8 cellular contexts compared by ENCODE assay signal in genomic region chr19:58362272-58362994, GRCh38. TPM values are rescaled to one million over a fixed set of nuclear protein-coding genes. Genes with fewer than 3 reads are reported as not detected.
DNase-seq lines count a peak whose midpoint lies in the region; ATAC-seq, FAIRE-seq and TF ChIP-seq lines count a peak whose summit lies in the region.

Gene ZNF497 (minus strand): TSS chr19:58362751. CDS start chr19:58357635, 5,116 bp downstream.

- DNase-seq in AG08396 (ENCODE audit: low spot score): peak; percentile 100
- peak; percentile 100 for DNase-seq in NCI-H2227 treated with DMSO at 0.1 percent for 48 hours (lab: John Stamatoyannopoulos, UW)
- DNase-seq in WTC11 (ENCODE audit: low spot score): peak; percentile 98
- peak; percentile 69 to 98 (median 95) for DNase-seq in caudate nucleus (lab: John Stamatoyannopoulos, UW)
- peak; percentile 92 to 96 for DNase-seq in stimulated activated CD4-positive, alpha-beta T cell treated with anti-CD3 and anti-CD28 coated beads, Interleukin-12 subunit alpha, Interleukin-12 subunit beta, amount 100 ng/mL, for 24 hours (ENCODE audit: low read depth in 2 of 2)

- in situ Hi-C loops in GM18951 (cut with MboI; ENCODE audit: low sequenced_read_pairs, unreplicated experiment): no loop called here

- CTCF ChIA-PET in WTC11 (lab: Charles Lee): interaction anchor here (0.5 to 3.0 kb wide), 14 partner anchors 9 to 158 kb away, joined by 3 to 22 read pairs (median 4); partner anchors contain the start of genes ZBTB45, ZNF324B and ZSCAN22

- ATAC-seq in HG03175 (IDR thresholded peaks at IDR 0.05; ENCODE audit: unreplicated experiment) (peak; percentile 78), WTC11 (peak; percentile 93)

- H3K36me3 Mint-ChIP-seq in WTC11: no peaks in the 10 kb centered on the region

- no peaks in the 10 kb centered on the region for H3K9me3 Mint-ChIP-seq in WTC11

- H3K27me3 Mint-ChIP-seq in WTC11 (ENCODE audit: low read depth): no peaks in the 10 kb centered on the region

- peak; percentile 84 for TF ChIP-seq POLR2A in GM18951 (IDR thresholded peaks at IDR 0.05; ENCODE audit: extremely low read depth, insufficient read depth, insufficient read length)

- peaks cover 6% of the 10 kb centered on the region; the same call in 1 of the 2 replicates for H3K4me1 Mint-ChIP-seq in WTC11

- TF ChIP-seq CTCF in WTC11 (IDR thresholded peaks at IDR 0.05): no peak

- H3K27ac ChIP-seq in caudate nucleus (ENCODE audit: low read depth, low read length): peak within 1 kb of the TSS; percentile 95

- POLR2A ChIA-PET in WTC11 (lab: Charles Lee): interaction anchor here (0.5 to 2.9 kb wide), 12 partner anchors 11 to 97 kb away, joined by 3 to 25 read pairs (median 4); partner anchors contain the start of genes RNF225, RPS5, ZNF324B and ZSCAN22

- peak within 1 kb of the TSS; percentile 96 for H3K27ac Mint-ChIP-seq in WTC11

- FAIRE-seq in islet of Langerhans (lab: Jason Lieb, UNC): peak; percentile 56

- peak within 1 kb of the TSS; percentile 94 for H3K4me3 Mint-ChIP-seq in WTC11

TF ChIP-seq in WTC11, 78 proteins besides CTCF, POLR2A, EP300 and RAD21 (continues in another document):
- TF ChIP-seq ZNF423 (CRISPR knock-in tag; IDR thresholded peaks at IDR 0.05) (no peak), FOXP4 (CRISPR knock-in tag; IDR thresholded peaks at IDR 0.05) (no peak), TEAD1 (CRISPR knock-in tag; IDR thresholded peaks at IDR 0.05) (no peak), AFF4 (CRISPR knock-in tag; IDR thresholded peaks at IDR 0.05; ENCODE audit: borderline replicate concordance) (no peak), SP1 (CRISPR knock-in tag; conservative IDR thresholded peaks at IDR 0.05) (0 out of 2 replicates have a peak, but pooled peaks have one; percentile 54), ZNF263 (CRISPR knock-in tag; IDR thresholded peaks at IDR 0.05; ENCODE audit: low read depth) (no peak), TP53 (CRISPR knock-in tag; IDR thresholded peaks at IDR 0.05) (0 out of 2 replicates have a peak, but pooled peaks have one; percentile 24), STAT6 (CRISPR knock-in tag; conservative IDR thresholded peaks at IDR 0.05; ENCODE audit: low read depth) (no peak), ZMAT4 (CRISPR knock-in tag; IDR thresholded peaks at IDR 0.05) (no peak), ARID4B (CRISPR knock-in tag; IDR thresholded peaks at IDR 0.05; ENCODE audit: borderline replicate concordance) (peak; percentile 77; the same call in 1 of the 2 replicates)

RNA-seq across cellular contexts. Expression of gene ZNF497, which starts in this region (rescaled TPM):
- 1.7 to 2.1 TPM (median 2.0 TPM) in 3 replicates for total RNA-seq in WTC11 (2021)

Comparison
In these comparisons a context has a peak if more than half of its experiments do, and no peak if none do; other contexts are left out.
1. Peak in every context shown above with its lines: DNase-seq, ATAC-seq and H3K27ac ChIP-seq.